In the genomic region with DNA sequence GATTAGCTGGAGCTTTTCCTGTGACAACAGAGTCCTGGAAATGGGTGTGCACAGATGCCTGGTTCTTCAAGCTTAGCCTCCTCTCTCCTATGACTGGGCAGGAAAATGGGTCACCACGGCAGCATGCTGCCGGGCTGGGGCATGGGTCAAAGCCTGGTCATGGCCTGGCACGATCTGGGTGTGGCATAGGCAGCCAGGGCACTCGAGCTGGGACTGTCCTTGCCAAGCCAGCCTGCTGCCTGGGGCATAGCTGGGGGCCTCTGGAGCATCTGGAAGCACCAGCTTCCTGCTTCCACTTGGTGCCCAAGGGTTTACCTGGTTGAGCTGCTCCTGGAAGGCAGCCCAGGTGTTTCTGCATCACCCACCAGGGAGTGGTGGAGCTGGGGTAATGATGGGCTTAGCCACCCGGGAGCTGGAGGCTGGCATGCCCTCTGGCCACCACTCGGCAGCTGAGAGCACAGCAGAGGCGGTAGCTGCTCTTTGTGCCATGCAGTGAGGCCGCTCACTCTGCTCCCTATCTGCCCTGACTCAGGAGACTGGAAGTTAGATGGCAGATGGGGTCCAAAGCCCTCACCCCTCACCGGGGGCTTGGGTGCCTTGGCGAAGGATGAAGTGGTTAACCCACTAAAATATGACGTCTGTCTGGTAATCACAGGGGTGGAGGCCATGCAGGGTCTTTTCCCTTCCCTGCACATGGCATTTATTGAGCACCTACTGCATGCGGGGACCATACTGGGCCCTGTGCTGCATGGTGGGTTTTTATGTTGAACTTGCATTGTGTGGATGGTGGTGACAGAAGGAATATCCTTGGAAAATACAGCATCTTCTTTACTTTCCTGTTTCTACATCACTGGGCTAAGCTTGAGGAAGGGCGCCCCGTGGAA, we compare ENCODE assay signal across 12 cellular contexts. TPM values are rescaled to one million over a fixed set of nuclear protein-coding genes. Genes with fewer than 3 reads are reported as not detected.
DNase-seq lines count a peak whose midpoint lies in the region; ATAC-seq and TF ChIP-seq lines count a peak whose summit lies in the region.
"Had no signal": no experiment of that assay in that cellular context is flagged by ENCODE, and none has a peak within 500 bp of the region (broad histone marks: within the 10 kb centered on the region; RNA-seq: fewer than 3 reads in every experiment).

No MANE protein-coding gene starts in this region.

- no peaks in the 10 kb centered on the region for H4K20me1 ChIP-seq in H9 (ENCODE audit: control insufficient read depth, insufficient read depth, insufficient read length)

- H3T11ph ChIP-seq in H9 (ENCODE audit: low read length) = no peak overlapping the region

- H3K18ac ChIP-seq in H9 (ENCODE audit: insufficient read length, low read depth, low read length) = no peak overlapping the region

- no peak overlapping the region for H3K56ac ChIP-seq in H9 (ENCODE audit: insufficient read length, low read depth, low read length)

- H3K9me3 Mint-ChIP-seq in CD4-positive, alpha-beta memory T cell = no peaks in the 10 kb centered on the region
- no peaks in the 10 kb centered on the region; a peak in 2 of 5 replicates for H3K9me3 Mint-ChIP-seq in H9
- H3K9me3 Mint-ChIP-seq in activated T-helper 2 cell treated with anti-CD3 and anti-CD28 coated beads, Interferon-gamma antibody, Interleukin-2, Interleukin-4, amounts not matched to agents 10 μg/mL and 5 μg/mL and 100 μg/mL, durations not matched to agents 14 hours and 24 hours and 36 hours = no peaks in the 10 kb centered on the region

- H3K27ac Mint-ChIP-seq in CD4-positive, alpha-beta memory T cell = peak overlapping the region in 4 of 7 donors; percentile 42 to 82 (median 74)
- H3K27ac Mint-ChIP-seq in H9 = no peak overlapping the region
- peak overlapping the region; percentile 35 for H3K27ac Mint-ChIP-seq in activated T-helper 2 cell treated with anti-CD3 and anti-CD28 coated beads, Interferon-gamma antibody, Interleukin-2, Interleukin-4, amounts not matched to agents 10 μg/mL and 5 μg/mL and 100 μg/mL, durations not matched to agents 14 hours and 24 hours and 36 hours

- H3K4me2 ChIP-seq in H9 (ENCODE audit: insufficient read depth, insufficient read length, low read length) = no peak overlapping the region

- intact Hi-C loops in CD4-positive, alpha-beta memory T cell (cut with micrococcal nuclease) = loop anchor here (2.0 kb wide), 2 partner anchors 53 to 57 kb away; a partner anchor contains a TSS
- intact Hi-C loops in activated T-helper 2 cell treated with anti-CD3 and anti-CD28 coated beads, Interferon-gamma antibody, Interleukin-2, Interleukin-4, amounts not matched to agents 10 μg/mL and 5 μg/mL and 100 μg/mL, durations not matched to agents 14 hours and 24 hours and 36 hours (cut with micrococcal nuclease) = loop anchor here (2.0 kb wide), 1 partner anchor 53 kb away; a partner anchor contains a TSS

- WGBS in H9 (ENCODE audit: extremely low coverage, insufficient read length, low lambda C conversion rate) = no CpG with 5 or more reads among the region's 14 CpGs

- DNase-seq in CD4-positive, alpha-beta memory T cell = no peak
- DNase-seq in H9 (no peak), lung microvascular endothelial cell (ENCODE audit: low read depth in 2 of 2) (peak; percentile 22 to 44)
- no peak for DNase-seq in activated T-helper 2 cell treated with anti-CD3 and anti-CD28 coated beads, Interferon-gamma antibody, Interleukin-2, Interleukin-4, amounts not matched to agents 10 μg/mL and 5 μg/mL and 100 μg/mL, durations not matched to agents 14 hours and 24 hours and 36 hours (ENCODE audit: low spot score)
- DNase-seq in activated CD4-positive, CD25-positive, alpha-beta regulatory T cell treated with anti-CD3 and anti-CD28 coated beads, Interleukin-2, amount 50 U/mL, for 72 hours = no peak
- DNase-seq: foreskin melanocyte, NCI-H1048 had no signal

- no peaks in the 10 kb centered on the region for H3K23me2 ChIP-seq in H9 (ENCODE audit: insufficient read length, low read depth, low read length, poor library complexity, severe bottlenecking)

- no peak for ATAC-seq in GM21447 (IDR thresholded peaks at IDR 0.05; ENCODE audit: unreplicated experiment)
- ATAC-seq in GM19455 (IDR thresholded peaks at IDR 0.05; ENCODE audit: unreplicated experiment) = no peak
- ATAC-seq in GM21360 (IDR thresholded peaks at IDR 0.05; ENCODE audit: unreplicated experiment) = no peak

- no peak overlapping the region for H2BK20ac ChIP-seq in H9 (ENCODE audit: low read depth, low read length, poor library complexity, severe bottlenecking)

- H3K27me3 ChIP-seq in CD4-positive, alpha-beta memory T cell (ENCODE audit: insufficient read depth, low read length) = no peaks in the 10 kb centered on the region
- H3K27me3 ChIP-seq in H9 (ENCODE audit: insufficient read depth, low read length) = no peaks in the 10 kb centered on the region

- H4K91ac ChIP-seq in H9 (ENCODE audit: insufficient read length, low read depth, low read length) = no peak overlapping the region

- H3K27me3 Mint-ChIP-seq in CD4-positive, alpha-beta memory T cell = no peaks in the 10 kb centered on the region
- peaks cover 5% of the 10 kb centered on the region; the same call in 1 of the 2 replicates for H3K27me3 Mint-ChIP-seq in H9 (ENCODE audit: low read depth)
- H3K27me3 Mint-ChIP-seq in activated T-helper 2 cell treated with anti-CD3 and anti-CD28 coated beads, Interferon-gamma antibody, Interleukin-2, Interleukin-4, amounts not matched to agents 10 μg/mL and 5 μg/mL and 100 μg/mL, durations not matched to agents 14 hours and 24 hours and 36 hours (ENCODE audit: low read depth) = no peaks in the 10 kb centered on the region

- CTCF ChIA-PET in CD4-positive, alpha-beta memory T cell (lab: Charles Lee; ENCODE audit: partially characterized antibody) = interaction anchor here (0.6 to 2.8 kb wide), 8 partner anchors 8 to 153 kb away, joined by 3 to 16 read pairs (median 6); a partner anchor contains a TSS

- no peak overlapping the region for H2AFZ ChIP-seq in H9 (ENCODE audit: low read length)

- H2BK15ac ChIP-seq in H9 (ENCODE audit: low read depth, low read length) = no peak overlapping the region

- no peaks in the 10 kb centered on the region for H3K9me3 ChIP-seq in CD4-positive, alpha-beta memory T cell (ENCODE audit: control insufficient read depth in 1 of 2, low read length in 2 of 2)
- H3K9me3 ChIP-seq in H9 (ENCODE audit: control insufficient read depth, low read depth, low read length) = no peaks in the 10 kb centered on the region

- H3K36me3 ChIP-seq in CD4-positive, alpha-beta memory T cell (ENCODE audit: insufficient read depth, low read length) = no peaks in the 10 kb centered on the region

- H3K79me1 ChIP-seq in H9 (ENCODE audit: insufficient read depth, low read depth, low read length, poor library complexity, severe bottlenecking) = no peaks in the 10 kb centered on the region

- H4K8ac ChIP-seq in H9 (replicated peaks; ENCODE audit: insufficient read length, low read depth, low read length) = no peak overlapping the region

- H3K36me3 Mint-ChIP-seq in CD4-positive, alpha-beta memory T cell = no peaks in the 10 kb centered on the region
- H3K36me3 Mint-ChIP-seq in H9 (ENCODE audit: insufficient read depth in 1 of 3, low read depth in 3 of 3) = no peaks in the 10 kb centered on the region; a peak in 1 of 7 replicates
- no peaks in the 10 kb centered on the region for H3K36me3 Mint-ChIP-seq in activated T-helper 2 cell treated with anti-CD3 and anti-CD28 coated beads, Interferon-gamma antibody, Interleukin-2, Interleukin-4, amounts not matched to agents 10 μg/mL and 5 μg/mL and 100 μg/mL, durations not matched to agents 14 hours and 24 hours and 36 hours (ENCODE audit: low read depth)

- no peak for TF ChIP-seq CTCF in H9 (conservative IDR thresholded peaks at IDR 0.05)

- H3K4me3 ChIP-seq in CD4-positive, alpha-beta memory T cell (ENCODE audit: low read length in 2 of 2) = no peak overlapping the region

- H2BK12ac ChIP-seq in H9 (ENCODE audit: insufficient read length, low read depth, low read length) = no peak overlapping the region

- H3K4me3 Mint-ChIP-seq in CD4-positive, alpha-beta memory T cell = peak overlapping the region; percentile 36 to 83 (median 68)
- H3K4me3 Mint-ChIP-seq in H9 = peak overlapping the region; percentile 62 to 71
- peak overlapping the region; percentile 59 for H3K4me3 Mint-ChIP-seq in activated T-helper 2 cell treated with anti-CD3 and anti-CD28 coated beads, Interferon-gamma antibody, Interleukin-2, Interleukin-4, amounts not matched to agents 10 μg/mL and 5 μg/mL and 100 μg/mL, durations not matched to agents 14 hours and 24 hours and 36 hours (ENCODE audit: low read depth)

- H3K14ac ChIP-seq in H9 (ENCODE audit: insufficient read depth, low read length) = no peak overlapping the region

- H3K4me1 ChIP-seq in CD4-positive, alpha-beta memory T cell (ENCODE audit: insufficient read depth, low read length) = peaks cover 30% of the 10 kb centered on the region
- no peaks in the 10 kb centered on the region; the same call in 1 of the 2 replicates for H3K4me1 ChIP-seq in H9 (ENCODE audit: insufficient read depth, low read length)

- H2BK120ac ChIP-seq in H9 (ENCODE audit: low read depth, low read length, poor library complexity, severe bottlenecking) = no peak overlapping the region

- H4K5ac ChIP-seq in H9 (ENCODE audit: insufficient read length, low read depth, low read length) = no peak overlapping the region

- no peak overlapping the region for H2BK5ac ChIP-seq in H9 (ENCODE audit: insufficient read length, low read length)

- H3K4ac ChIP-seq in H9 (ENCODE audit: low read depth, low read length) = no peak overlapping the region

- H3K9ac ChIP-seq in H9 (ENCODE audit: extremely low read depth, insufficient read length, low read length) = no peak overlapping the region

- POLR2A ChIA-PET in CD4-positive, alpha-beta memory T cell (lab: Charles Lee; ENCODE audit: partially characterized antibody) = interaction anchor here (0.6 to 4.2 kb wide), 4 partner anchors 8 to 66 kb away, joined by 3 to 17 read pairs (median 6); a partner anchor contains a TSS

- no peak overlapping the region for H3K27ac ChIP-seq in CD4-positive, alpha-beta memory T cell (ENCODE audit: low read depth, low read length)
- H3K27ac ChIP-seq in H9 (ENCODE audit: insufficient read length, low read depth, low read length) = no peak overlapping the region

- no peak overlapping the region for H3K23ac ChIP-seq in H9 (ENCODE audit: insufficient read length, low read depth, low read length)

- peaks cover 17 to 40% (median 29%) of the 10 kb centered on the region in 4 donors for H3K4me1 Mint-ChIP-seq in CD4-positive, alpha-beta memory T cell
- peaks cover 17 to 26% of the 10 kb centered on the region in 2 experiments for H3K4me1 Mint-ChIP-seq in H9
- peaks cover 19% of the 10 kb centered on the region for H3K4me1 Mint-ChIP-seq in activated T-helper 2 cell treated with anti-CD3 and anti-CD28 coated beads, Interferon-gamma antibody, Interleukin-2, Interleukin-4, amounts not matched to agents 10 μg/mL and 5 μg/mL and 100 μg/mL, durations not matched to agents 14 hours and 24 hours and 36 hours (ENCODE audit: low read depth)

- no peaks in the 10 kb centered on the region for H3K79me2 ChIP-seq in H9 (ENCODE audit: insufficient read depth, low read length)

- H2AK5ac ChIP-seq in H9 (ENCODE audit: insufficient read length, low read length) = no peak overlapping the region

RNA-seq across cellular contexts. Expression of a gene that starts 1.7 kb away (rescaled TPM):
- total RNA-seq in CD4-positive, alpha-beta memory T cell = under 1 TPM; 0.42 to 0.67 TPM
- polyA plus RNA-seq in CD4-positive, alpha-beta memory T cell = 1 to 10 TPM in 1 of 2 donors, under 1 TPM in 1; 0.19 to 1.1 TPM
- total RNA-seq in H9 (2021) (3.6 and 3.7 TPM in 2 replicates), lung microvascular endothelial cell (0.40 and 0.44 TPM in 2 replicates)
- total RNA-seq in activated T-helper 2 cell treated with anti-CD3 and anti-CD28 coated beads, Interferon-gamma antibody, Interleukin-2, Interleukin-4, amounts not matched to agents 10 μg/mL and 5 μg/mL and 100 μg/mL, durations not matched to agents 14 hours and 24 hours and 36 hours = 2.1 and 2.3 TPM in 2 replicates

RNA-seq across cellular contexts. Expression of a gene that starts 30.7 kb away (rescaled TPM):
- total RNA-seq in CD4-positive, alpha-beta memory T cell = not detected
- polyA plus RNA-seq in CD4-positive, alpha-beta memory T cell = not detected
- total RNA-seq in H9 (2021) (not detected in 2 replicates), lung microvascular endothelial cell (not detected in 2 replicates)
- total RNA-seq in activated T-helper 2 cell treated with anti-CD3 and anti-CD28 coated beads, Interferon-gamma antibody, Interleukin-2, Interleukin-4, amounts not matched to agents 10 μg/mL and 5 μg/mL and 100 μg/mL, durations not matched to agents 14 hours and 24 hours and 36 hours = 0.11 TPM in 1 of 2 replicates, not detected in the other
- total RNA-seq: H4, OCI-LY7 had no signal

RNA-seq across cellular contexts. Expression of a gene that starts 51.4 kb away (rescaled TPM):
- 10 to 100 TPM; 27.3 to 29.7 TPM for total RNA-seq in CD4-positive, alpha-beta memory T cell
- 1 to 10 TPM in 1 of 2 donors, under 1 TPM in 1; 0.87 to 2.3 TPM for polyA plus RNA-seq in CD4-positive, alpha-beta memory T cell
- 0.35 and 1.3 TPM in 2 replicates for total RNA-seq in H9 (2021)
- total RNA-seq in activated T-helper 2 cell treated with anti-CD3 and anti-CD28 coated beads, Interferon-gamma antibody, Interleukin-2, Interleukin-4, amounts not matched to agents 10 μg/mL and 5 μg/mL and 100 μg/mL, durations not matched to agents 14 hours and 24 hours and 36 hours = 19.8 TPM in 2 replicates
- not detected in 2 replicates for total RNA-seq in lung microvascular endothelial cell
- total RNA-seq: H4 had no signal

RNA-seq across cellular contexts. Expression of a gene that starts 53.2 kb away (rescaled TPM):
- total RNA-seq in CD4-positive, alpha-beta memory T cell = 100 to 1,000 TPM; 313 to 322 TPM
- 100 to 1,000 TPM; 135 to 307 TPM for polyA plus RNA-seq in CD4-positive, alpha-beta memory T cell
- 172 TPM in 2 replicates for total RNA-seq in H9 (2021)
- total RNA-seq in activated T-helper 2 cell treated with anti-CD3 and anti-CD28 coated beads, Interferon-gamma antibody, Interleukin-2, Interleukin-4, amounts not matched to agents 10 μg/mL and 5 μg/mL and 100 μg/mL, durations not matched to agents 14 hours and 24 hours and 36 hours = 276 and 277 TPM in 2 replicates
- total RNA-seq in lung microvascular endothelial cell = 53.8 and 79.8 TPM in 2 replicates

RNA-seq across cellular contexts. Expression of a gene that starts 53.3 kb away (rescaled TPM):
- total RNA-seq in CD4-positive, alpha-beta memory T cell = 1 to 10 TPM; 7.4 to 7.9 TPM
- 1 to 10 TPM; 6.3 to 8.5 TPM for polyA plus RNA-seq in CD4-positive, alpha-beta memory T cell
- 27.4 TPM in 2 replicates for total RNA-seq in H9 (2021)
- total RNA-seq in activated T-helper 2 cell treated with anti-CD3 and anti-CD28 coated beads, Interferon-gamma antibody, Interleukin-2, Interleukin-4, amounts not matched to agents 10 μg/mL and 5 μg/mL and 100 μg/mL, durations not matched to agents 14 hours and 24 hours and 36 hours = 27.7 and 31.2 TPM in 2 replicates
- total RNA-seq in lung microvascular endothelial cell = 8.3 and 14.2 TPM in 2 replicates

Comparison
In these comparisons a context has a peak if more than half of its experiments do, and no peak if none do; other contexts are left out.
1. DNase-seq: peak in lung microvascular endothelial cell (2 of 2); none in CD4-positive, alpha-beta memory T cell (0 of 5), H9 (single experiment), activated T-helper 2 cell treated with anti-CD3 and anti-CD28 coated beads, Interferon-gamma antibody, Interleukin-2, Interleukin-4, amounts not matched to agents 10 μg/mL and 5 μg/mL and 100 μg/mL, durations not matched to agents 14 hours and 24 hours and 36 hours (single experiment) and activated CD4-positive, CD25-positive, alpha-beta regulatory T cell treated with anti-CD3 and anti-CD28 coated beads, Interleukin-2, amount 50 U/mL, for 72 hours (single experiment).
2. H3K27ac Mint-ChIP-seq: peak in CD4-positive, alpha-beta memory T cell (4 of 7) and activated T-helper 2 cell treated with anti-CD3 and anti-CD28 coated beads, Interferon-gamma antibody, Interleukin-2, Interleukin-4, amounts not matched to agents 10 μg/mL and 5 μg/mL and 100 μg/mL, durations not matched to agents 14 hours and 24 hours and 36 hours (single experiment); none in H9 (0 of 3).
3. Peak in every context shown above with its lines, with median percentiles within 50 percentile points of each other: H3K4me3 Mint-ChIP-seq.